ENCODE assay signal across 13 cellular contexts in the genomic region with DNA sequence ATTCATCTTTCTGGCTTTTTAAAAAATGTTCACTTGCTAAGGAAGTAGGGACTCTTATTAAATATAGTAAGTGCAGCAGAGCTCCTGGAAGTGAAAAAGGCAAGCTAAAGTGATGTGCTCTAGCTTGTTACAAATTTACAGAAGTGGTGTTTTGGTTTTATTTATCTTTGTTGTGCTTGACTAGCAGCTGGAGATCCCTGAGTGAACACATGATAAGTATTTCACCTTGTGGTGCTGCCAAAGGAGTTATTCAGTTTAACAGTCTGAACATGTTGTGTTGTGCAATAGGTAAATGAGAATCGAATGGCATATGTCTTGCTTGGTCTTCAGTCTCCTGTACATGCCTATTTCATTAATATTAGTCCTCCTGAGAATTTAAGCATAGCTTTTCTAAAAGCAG.
DNase-seq lines count a peak whose midpoint lies in the region; ATAC-seq and TF ChIP-seq lines count a peak whose summit lies in the region.
"Had no signal": no experiment of that assay in that cellular context is flagged by ENCODE, and none has a peak within 500 bp of the region (broad histone marks: within the 10 kb centered on the region; RNA-seq: fewer than 3 reads in every experiment).

No MANE protein-coding gene starts in this region.

- H3K4me3 ChIP-seq in right atrium auricular region = no peak overlapping the region

- H3K9me3 ChIP-seq in right atrium auricular region = no peaks in the 10 kb centered on the region

- no peak overlapping the region for H3K4me3 Mint-ChIP-seq in stimulated activated memory B cell treated with anti-CD40 and anti-IgM and Interleukin-4, amounts not matched to agents 10 μg/mL and 1 μg/mL and 100 μg/mL, for 72 hours
- H3K4me3 Mint-ChIP-seq: activated naive CD4-positive, alpha-beta T cell treated with anti-CD3 and anti-CD28 coated beads for 36 hours had no signal

- no peak overlapping the region for H3K27ac Mint-ChIP-seq in stimulated activated memory B cell treated with anti-CD40 and anti-IgM and Interleukin-4, amounts not matched to agents 10 μg/mL and 1 μg/mL and 100 μg/mL, for 72 hours
- H3K27ac Mint-ChIP-seq: activated naive CD4-positive, alpha-beta T cell treated with anti-CD3 and anti-CD28 coated beads for 36 hours had no signal

- H3K36me3 ChIP-seq in right atrium auricular region = no peaks in the 10 kb centered on the region

- TF ChIP-seq CTCF in right atrium auricular region (IDR thresholded peaks at IDR 0.05) = no peak

- TF ChIP-seq POLR2A in GM18505 (IDR thresholded peaks at IDR 0.05; ENCODE audit: borderline replicate concordance, extremely low read depth, insufficient read depth, insufficient read length) = no peak

- H3K9me3 Mint-ChIP-seq in stimulated activated memory B cell treated with anti-CD40 and anti-IgM and Interleukin-4, amounts not matched to agents 10 μg/mL and 1 μg/mL and 100 μg/mL, for 72 hours = no peaks in the 10 kb centered on the region
- H3K9me3 Mint-ChIP-seq: activated naive CD4-positive, alpha-beta T cell treated with anti-CD3 and anti-CD28 coated beads for 36 hours had no signal

- H3K27ac ChIP-seq in right atrium auricular region (peak overlapping the region in 1 of 2 donors; percentile 28), substantia nigra (ENCODE audit: low read depth, low read length, poor library complexity, severe bottlenecking) (no peak overlapping the region)
- H3K27ac ChIP-seq: RWPE1 had no signal

- peaks cover 7% of the 10 kb centered on the region for H3K4me1 Mint-ChIP-seq in stimulated activated memory B cell treated with anti-CD40 and anti-IgM and Interleukin-4, amounts not matched to agents 10 μg/mL and 1 μg/mL and 100 μg/mL, for 72 hours

- H3K27me3 Mint-ChIP-seq in stimulated activated memory B cell treated with anti-CD40 and anti-IgM and Interleukin-4, amounts not matched to agents 10 μg/mL and 1 μg/mL and 100 μg/mL, for 72 hours = no peaks in the 10 kb centered on the region

- no peak for DNase-seq in Right ventricle myocardium inferior (ENCODE audit: missing footprints)
- DNase-seq in right atrium auricular region (ENCODE audit: low spot score) = no peak
- DNase-seq in NCI-H69 (lab: John Stamatoyannopoulos, UW) = peak; percentile 20
- DNase-seq in glomerular visceral epithelial cell (ENCODE audit: extremely low spot score) = peak; percentile 44
- no peak for DNase-seq in substantia nigra (lab: John Stamatoyannopoulos, UW)
- DNase-seq: activated CD4-positive, CD25-positive, alpha-beta regulatory T cell; activated naive CD4-positive, alpha-beta T cell treated with anti-CD3 and anti-CD28 coated beads for 36 hours; Kasumi-1; left colon had no signal

- peak; percentile 59 for ATAC-seq in Right ventricle myocardium inferior
- ATAC-seq in GM18505 (IDR thresholded peaks at IDR 0.05; ENCODE audit: unreplicated experiment) = no peak
- ATAC-seq in stimulated activated memory B cell treated with anti-CD40 and anti-IgM and Interleukin-4, amounts not matched to agents 10 μg/mL and 1 μg/mL and 100 μg/mL, for 72 hours = no peak
- no peak for ATAC-seq in HG02973 (IDR thresholded peaks at IDR 0.05; ENCODE audit: unreplicated experiment)
- ATAC-seq: left colon had no signal

- intact Hi-C loops in Right ventricle myocardium inferior (cut with DNase I) = no loop called here

- no peaks in the 10 kb centered on the region for H3K36me3 Mint-ChIP-seq in stimulated activated memory B cell treated with anti-CD40 and anti-IgM and Interleukin-4, amounts not matched to agents 10 μg/mL and 1 μg/mL and 100 μg/mL, for 72 hours

- H3K4me1 ChIP-seq in right atrium auricular region = peaks cover 0 to 7% of the 10 kb centered on the region in 2 donors

- no peaks in the 10 kb centered on the region for H3K27me3 ChIP-seq in right atrium auricular region

Comparison
In these comparisons a context has a peak if more than half of its experiments do, and no peak if none do; other contexts are left out.
1. DNase-seq: peak in NCI-H69 (single experiment) and glomerular visceral epithelial cell (single experiment); none in Right ventricle myocardium inferior (single experiment), right atrium auricular region (single experiment) and substantia nigra (0 of 49).